In genomic region chr5:163619951-163620350, GRCh38 we compare ENCODE assay signal across 20 cellular contexts.
DNase-seq lines count a peak whose midpoint lies in the region; FAIRE-seq and TF ChIP-seq lines count a peak whose summit lies in the region.
"Had no signal": no experiment of that assay in that cellular context is flagged by ENCODE, and none has a peak within 500 bp of the region (broad histone marks: within the 10 kb centered on the region; RNA-seq: fewer than 3 reads in every experiment).

No MANE protein-coding gene starts in this region.

- no peaks in the 10 kb centered on the region for H3K79me1 ChIP-seq in H1 (ENCODE audit: low read depth, low read length)

- FAIRE-seq in H1 (lab: Jason Lieb, UNC) = no peak

- no peak overlapping the region for H2AK5ac ChIP-seq in H1 (ENCODE audit: low read depth, low read length)

- POLR2A ChIA-PET in H1 (lab: Charles Lee; ENCODE audit: partially characterized antibody) = no interaction called here

- H2BK20ac ChIP-seq in H1 (ENCODE audit: low read length) = no peak overlapping the region

- no peak overlapping the region for H2BK12ac ChIP-seq in H1 (ENCODE audit: low read depth, low read length)

- H3K4me2 ChIP-seq in H1 (ENCODE audit: insufficient read depth in 1 of 2, low read depth in 2 of 2, low read length in 2 of 2) (no peak overlapping the region), osteoblast (ENCODE audit: insufficient read depth, low read length) (no peak overlapping the region)
- H3K4me2 ChIP-seq: BLaER1 had no signal

- no peak overlapping the region for H4K91ac ChIP-seq in H1 (replicated peaks; ENCODE audit: insufficient read length, low read length)

- peak overlapping the region; percentile 10; the same call in 1 of the 2 replicates for H2AFZ ChIP-seq in H1 (ENCODE audit: low read length)
- H2AFZ ChIP-seq in osteoblast (ENCODE audit: low read length) = no peak overlapping the region

- no peaks in the 10 kb centered on the region for H3K79me2 ChIP-seq in H1 (ENCODE audit: control insufficient read depth in 1 of 2, insufficient read depth in 2 of 2, low read length in 2 of 2)
- H3K79me2 ChIP-seq in osteoblast (ENCODE audit: insufficient read depth, low read length) = no peaks in the 10 kb centered on the region

- no peak overlapping the region for H4K8ac ChIP-seq in H1 (ENCODE audit: extremely low read depth, insufficient read depth, low read length)

- H3K23ac ChIP-seq in H1 (ENCODE audit: insufficient read length) = no peak overlapping the region

- no peak for TF ChIP-seq RAD21 in H1 (IDR thresholded peaks at IDR 0.05 in 1 of 2, conservative IDR thresholded peaks at IDR 0.05 in 1 of 2; ENCODE audit: low read depth in 2 of 2, low read length in 2 of 2)

- H3K27me3 ChIP-seq in H1 (replicated peaks in 1 of 4; ENCODE audit: control insufficient read depth in 3 of 4, extremely low read depth in 1 of 4, insufficient read depth in 3 of 4, low read length in 3 of 4) (no peaks in the 10 kb centered on the region), osteoblast (ENCODE audit: insufficient read depth, low read length) (no peaks in the 10 kb centered on the region)
- H3K27me3 ChIP-seq: BLaER1 had no signal

- H2BK15ac ChIP-seq in H1 (ENCODE audit: low read length) = no peak overlapping the region

- no peaks in the 10 kb centered on the region for H4K20me1 ChIP-seq in H1 (replicated peaks in 1 of 2; ENCODE audit: control insufficient read depth in 1 of 2, insufficient read depth in 2 of 2, low read length in 2 of 2)
- H4K20me1 ChIP-seq in osteoblast (ENCODE audit: insufficient read depth, low read length) = no peaks in the 10 kb centered on the region
- H4K20me1 ChIP-seq: BLaER1 had no signal

- H3K9me3 ChIP-seq in H1 (ENCODE audit: insufficient read depth in 2 of 2, low read depth in 1 of 2, low read length in 1 of 2) (no peaks in the 10 kb centered on the region), osteoblast (ENCODE audit: low read depth, low read length) (no peaks in the 10 kb centered on the region)
- H3K9me3 ChIP-seq: BLaER1, HAP-1 had no signal

- no peak overlapping the region for H3K18ac ChIP-seq in H1 (ENCODE audit: extremely low read depth, low read length)

- no peak overlapping the region for H2BK5ac ChIP-seq in H1 (ENCODE audit: low read depth, low read length)

- H3K23me2 ChIP-seq in H1 (ENCODE audit: low read depth, low read length) = peaks cover 2% of the 10 kb centered on the region; the same call in 1 of the 2 replicates

- H3K14ac ChIP-seq in H1 (ENCODE audit: insufficient read length) = no peak overlapping the region

- no peak overlapping the region for H4K5ac ChIP-seq in H1 (ENCODE audit: insufficient read length, low read depth, low read length)

- no peak overlapping the region; a peak in 1 of 7 replicates for H3K9ac ChIP-seq in H1 (replicated peaks in 1 of 4; ENCODE audit: extremely low read depth in 1 of 4, low read depth in 3 of 4, low read length in 3 of 4)
- H3K9ac ChIP-seq: BLaER1 had no signal

- no peak overlapping the region for H3K4ac ChIP-seq in H1 (replicated peaks; ENCODE audit: insufficient read length, low read depth, low read length)

- TF ChIP-seq CTCF in H1 (IDR thresholded peaks at IDR 0.05; ENCODE audit: control extremely low read depth in 1 of 3, insufficient read depth in 1 of 3, low read depth in 1 of 3, low read length in 3 of 3) (no peak), osteoblast (IDR thresholded peaks at IDR 0.05; ENCODE audit: extremely low read depth, low read depth, low read length) (no peak)

- no peak for TF ChIP-seq POLR2A in H1 (IDR thresholded peaks at IDR 0.05; ENCODE audit: control extremely low read depth in 1 of 2, low read depth in 2 of 2, low read length in 2 of 2)

- H2BK120ac ChIP-seq in H1 (replicated peaks; ENCODE audit: low read depth, low read length) = no peak overlapping the region

- no peak overlapping the region for H3K27ac ChIP-seq in H1 (ENCODE audit: low read depth, low read length)
- H3K27ac ChIP-seq in osteoblast (ENCODE audit: low read depth, low read length) = no peak overlapping the region
- H3K27ac ChIP-seq: 22Rv1, BLaER1, HL-60 had no signal

- no peak overlapping the region for H3K56ac ChIP-seq in H1 (replicated peaks; ENCODE audit: insufficient read length, low read depth, low read length)

- DNase-seq in NCI-H1694 treated with DMSO at 0.1 percent for 48 hours (lab: John Stamatoyannopoulos, UW) = peak; percentile 53
- no peak for DNase-seq in NCI-H1694 (lab: John Stamatoyannopoulos, UW)
- peak; percentile 60 to 91 for DNase-seq in NCI-H524 (lab: John Stamatoyannopoulos, UW)
- no peak for DNase-seq in H1 (ENCODE audit: low read depth in 1 of 2, low spot score in 2 of 2)
- DNase-seq in osteoblast (ENCODE audit: insufficient read length, low spot score, missing footprints) = peak; percentile 13
- no peak for DNase-seq in activated naive CD4-positive, alpha-beta T cell treated with Interleukin-2 at 50 U/mL for 16 hours
- DNase-seq in A172 (ENCODE audit: low spot score) = no peak
- DNase-seq in T-helper 9 cell = no peak
- DNase-seq: CD8-positive, alpha-beta memory T cell; DND-41; IMR-90; NCI-H1436; NCI-H2081; NCI-H510A treated with DMSO at 0.1 percent for 48 hours; OCI-M1; Right ventricle myocardium superior had no signal

- no peaks in the 10 kb centered on the region for H3K36me3 ChIP-seq in H1 (ENCODE audit: control insufficient read depth in 2 of 4, insufficient read depth in 4 of 4, low read length in 3 of 4)
- no peaks in the 10 kb centered on the region for H3K36me3 ChIP-seq in osteoblast (ENCODE audit: insufficient read depth, low read length)
- H3K36me3 ChIP-seq: BLaER1, HAP-1 had no signal

- H3K4me1 ChIP-seq in H1 (replicated peaks in 1 of 4; ENCODE audit: control insufficient read depth in 3 of 4, insufficient read depth in 4 of 4, low read length in 3 of 4) (no peaks in the 10 kb centered on the region), osteoblast (ENCODE audit: insufficient read depth, low read length) (no peaks in the 10 kb centered on the region)
- H3K4me1 ChIP-seq: BLaER1, HAP-1 had no signal

- TF ChIP-seq EP300 in H1 (IDR thresholded peaks at IDR 0.05; ENCODE audit: borderline replicate concordance in 1 of 2, low read depth in 2 of 2, low read length in 2 of 2) = no peak

- whole genome bisulfite sequencing in H1 (ENCODE audit: extremely low coverage in 1 of 2, insufficient coverage in 1 of 2, insufficient read length in 1 of 2, insufficient replicate concordance in 2 of 2, low coverage in 1 of 2, low lambda C conversion rate in 2 of 2, missing lambda C conversion rate in 1 of 2), 2 experiments = 86% methylated on average over 5 of the region's 5 CpGs; no CpG with 5 or more reads in 1 of the 2 experiments

- CTCF ChIA-PET in H1 (lab: Charles Lee; ENCODE audit: partially characterized antibody) = interaction anchor here (1.0 kb wide), 1 partner anchor 13 kb away, joined by 3 read pairs; no protein-coding TSS in a partner anchor

- H3K4me3 ChIP-seq in H1 (ENCODE audit: extremely low read depth in 1 of 4, insufficient read depth in 2 of 4, low read depth in 3 of 4, low read length in 4 of 4) (no peak overlapping the region), osteoblast (ENCODE audit: insufficient read depth, low read length) (no peak overlapping the region)
- H3K4me3 ChIP-seq: BLaER1, HAP-1 had no signal

TF ChIP-seq in H1, 55 proteins besides CTCF, POLR2A, EP300 and RAD21 (continues in another document):
- no peak for TF ChIP-seq SIN3A (conservative IDR thresholded peaks at IDR 0.05 in 1 of 2, IDR thresholded peaks at IDR 0.05 in 1 of 2; ENCODE audit: low read depth in 1 of 2, low read length in 2 of 2)
- TF ChIP-seq NRF1 (IDR thresholded peaks at IDR 0.05; ENCODE audit: low read depth, low read length) = no peak

Comparison
In these comparisons a context has a peak if more than half of its experiments do, and no peak if none do; other contexts are left out.
1. DNase-seq: peak in NCI-H1694 treated with DMSO at 0.1 percent for 48 hours (single experiment), NCI-H524 (2 of 2) and osteoblast (single experiment); none in NCI-H1694 (single experiment), H1 (0 of 2), activated naive CD4-positive, alpha-beta T cell treated with Interleukin-2 at 50 U/mL for 16 hours (single experiment), A172 (single experiment) and T-helper 9 cell (single experiment).